ENCODE assay signal across 9 cellular contexts in the genomic region with DNA sequence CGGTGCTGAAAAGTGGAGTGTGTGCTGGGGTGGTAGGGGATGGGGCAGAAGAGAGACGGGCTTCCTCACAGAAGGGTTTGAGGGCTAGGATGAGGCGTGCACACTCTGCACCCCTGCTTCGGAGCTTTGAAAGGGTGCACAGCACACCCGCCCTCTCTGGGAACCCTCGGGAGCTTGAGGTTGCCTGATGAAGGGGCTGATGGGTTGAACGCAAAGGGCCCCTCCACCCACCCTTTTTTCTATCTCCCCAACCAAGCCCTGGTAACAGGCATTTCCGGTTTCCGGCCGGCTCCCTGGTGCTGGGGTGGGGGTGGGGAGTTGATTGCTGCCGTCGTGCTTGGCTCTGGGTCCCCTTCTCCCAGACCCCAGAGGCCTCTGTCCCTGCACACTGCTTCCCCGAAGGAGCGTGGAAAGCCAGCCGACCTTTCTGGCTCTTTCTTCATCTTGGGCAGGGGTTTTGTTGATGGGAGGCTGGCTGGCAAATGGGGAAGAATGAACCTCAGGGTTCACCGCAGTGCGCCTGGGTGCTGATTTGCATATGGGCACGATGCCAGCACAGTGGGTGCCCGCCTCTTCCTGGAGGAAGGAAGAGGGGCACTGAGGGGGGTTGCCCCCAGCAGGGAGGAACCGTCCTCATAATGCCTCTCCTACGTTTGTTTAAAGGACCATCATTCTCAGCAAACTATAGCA. TPM values are rescaled to one million over a fixed set of nuclear protein-coding genes. Genes with fewer than 3 reads are reported as not detected.
DNase-seq lines count a peak whose midpoint lies in the region; ATAC-seq and TF ChIP-seq lines count a peak whose summit lies in the region.
"Had no signal": no experiment of that assay in that cellular context is flagged by ENCODE, and none has a peak within 500 bp of the region (broad histone marks: within the 10 kb centered on the region; RNA-seq: fewer than 3 reads in every experiment).

No MANE protein-coding gene starts in this region.

- POLR2A ChIA-PET in activated B cell treated with CpG ODN at 0.5 μM for 24 hours (lab: Charles Lee), result interaction anchor here (0.5 to 10.6 kb wide), 22 partner anchors 9 to 602 kb away, joined by 3 to 333 read pairs (median 5); partner anchors contain the start of genes DENND1C, GPR108, SH2D3A and TRIP10

- no peaks in the 10 kb centered on the region for H3K9me3 ChIP-seq in KOPT-K1 (ENCODE audit: insufficient read depth, low read length, poor library complexity, severe bottlenecking)
- H3K9me3 ChIP-seq in lower lobe of right lung, result no peaks in the 10 kb centered on the region

- H3K36me3 Mint-ChIP-seq in activated B cell treated with CpG ODN at 0.5 μM for 24 hours (ENCODE audit: low read depth), result peaks cover 15% of the 10 kb centered on the region

- DNase-seq in NCI-H748 (lab: John Stamatoyannopoulos, UW; ENCODE audit: unreplicated experiment), result peak; percentile 54
- DNase-seq in NCI-H748 treated with DMSO at 0.1 percent for 48 hours (lab: John Stamatoyannopoulos, UW), result no peak
- peak; percentile 89 for DNase-seq in activated B cell treated with CpG ODN at 0.5 μM for 24 hours
- DNase-seq in cardiac fibroblast (ENCODE audit: low read depth in 2 of 2), result peak; percentile 15 to 50
- peak; percentile 89 for DNase-seq in lower lobe of right lung
- peak; percentile 60 to 70 for DNase-seq in stimulated activated CD8-positive, alpha-beta memory T cell treated with anti-CD3 and anti-CD28 coated beads, Interleukin-2, amount 100 ng/mL, for 1 hour (ENCODE audit: low read depth in 2 of 2)

- H3K4me3 ChIP-seq in cardiac fibroblast (replicated peaks in 1 of 2; ENCODE audit: low read depth in 2 of 2, low read length in 2 of 2) (peak overlapping the region; percentile 15 to 24), lower lobe of right lung (peak overlapping the region; percentile 46)

- peak overlapping the region; percentile 94 for H3K27ac Mint-ChIP-seq in activated B cell treated with CpG ODN at 0.5 μM for 24 hours

- H3K27me3 ChIP-seq in lower lobe of right lung (ENCODE audit: low read depth), result no peaks in the 10 kb centered on the region

- H3K4me3 Mint-ChIP-seq in activated B cell treated with CpG ODN at 0.5 μM for 24 hours, result peak overlapping the region; percentile 83

- H3K27ac ChIP-seq in KOPT-K1 (ENCODE audit: low read depth, low read length, poor library complexity, severe bottlenecking) (peak overlapping the region; percentile 92), lower lobe of right lung (peak overlapping the region; percentile 60)
- H3K27ac ChIP-seq: C4-2B had no signal

- TF ChIP-seq CTCF in activated B cell treated with CpG ODN at 0.5 μM for 24 hours (IDR thresholded peaks at IDR 0.05), result no peak
- no peak for TF ChIP-seq CTCF in cardiac fibroblast (IDR thresholded peaks at IDR 0.05; ENCODE audit: low read depth, low read length)
- no peak for TF ChIP-seq CTCF in lower lobe of right lung (IDR thresholded peaks at IDR 0.05)

- no peaks in the 10 kb centered on the region for H3K27me3 Mint-ChIP-seq in activated B cell treated with CpG ODN at 0.5 μM for 24 hours

- CTCF ChIA-PET in activated B cell treated with CpG ODN at 0.5 μM for 24 hours (lab: Charles Lee), result interaction anchor here (0.9 to 4.5 kb wide), 6 partner anchors 29 to 285 kb away, joined by 3 to 32 read pairs (median 8); partner anchors contain the start of genes GPR108, TRIP10 and VAV1

- H3K4me1 Mint-ChIP-seq in activated B cell treated with CpG ODN at 0.5 μM for 24 hours, result peaks cover 83% of the 10 kb centered on the region

- no peaks in the 10 kb centered on the region for H3K9me3 Mint-ChIP-seq in activated B cell treated with CpG ODN at 0.5 μM for 24 hours

- peaks cover 22% of the 10 kb centered on the region for H3K36me3 ChIP-seq in KOPT-K1 (ENCODE audit: insufficient read depth, low read length)
- H3K36me3 ChIP-seq in lower lobe of right lung, result no peaks in the 10 kb centered on the region

- peaks cover 33% of the 10 kb centered on the region for H3K4me1 ChIP-seq in lower lobe of right lung

- ATAC-seq in activated B cell treated with CpG ODN at 0.5 μM for 24 hours (ENCODE audit: low read depth), result peak; percentile 71
- peak; percentile 79 to 89 for ATAC-seq in lower lobe of right lung
- ATAC-seq in HG03025 (IDR thresholded peaks at IDR 0.05; ENCODE audit: low FRiP score, unreplicated experiment), result no peak

- intact Hi-C loops in activated B cell treated with CpG ODN at 0.5 μM for 24 hours (cut with micrococcal nuclease) (loop anchor here (1.0 to 5.0 kb wide), 8 partner anchors 29 to 429 kb away; partner anchors contain the start of genes ALKBH7, SH2D3A, TRIP10 and VAV1), lower lobe of right lung (cut with DNase I) (no loop called here)

RNA-seq across cellular contexts. Expression of gene VAV1, which starts 29.0 kb away (rescaled TPM):
- 105 and 121 TPM in 2 replicates for total RNA-seq in activated B cell treated with CpG ODN at 0.5 μM for 24 hours
- 36.2 TPM for total RNA-seq in lower lobe of right lung

RNA-seq across cellular contexts. Expression of gene SH2D3A, which starts 34.3 kb away (rescaled TPM):
- total RNA-seq in activated B cell treated with CpG ODN at 0.5 μM for 24 hours (18.7 and 22.6 TPM in 2 replicates), lower lobe of right lung (21.2 TPM)
